Comparison of ENCODE assay signal across 8 cellular contexts in genomic region chr1:152189657-152190442, GRCh38. TPM values are rescaled to one million over a fixed set of nuclear protein-coding genes. Genes with fewer than 3 reads are reported as not detected.
DNase-seq lines count a peak whose midpoint lies in the region; ATAC-seq and TF ChIP-seq lines count a peak whose summit lies in the region.

No MANE protein-coding gene starts in this region.

- H3K4me1 ChIP-seq in BLaER1: peaks cover 9% of the 10 kb centered on the region; the same call in 1 of the 2 replicates

- no peak overlapping the region for H3K27ac ChIP-seq in BLaER1

- ATAC-seq in HG03469 (IDR thresholded peaks at IDR 0.05; ENCODE audit: unreplicated experiment): no peak

- H3K27me3 ChIP-seq in BLaER1 (peaks cover 11% of the 10 kb centered on the region; the same call in 1 of the 2 replicates), H7 (ENCODE audit: control insufficient read depth, insufficient read depth, low read length) (no peaks in the 10 kb centered on the region; the same call in 1 of the 2 replicates)

- peak overlapping the region; percentile 65; the same call in 1 of the 2 replicates for H3K4me3 ChIP-seq in BLaER1
- no peak overlapping the region for H3K4me3 ChIP-seq in H7 (ENCODE audit: insufficient read depth, low read depth, low read length)
- peak overlapping the region; percentile 30 for H3K4me3 ChIP-seq in epithelial cell of esophagus (ENCODE audit: low read length)

- DNase-seq in H7: peak; percentile 69
- DNase-seq in NOMO-1 treated with dmso at 0.1 percent for 144 hours (lab: John Stamatoyannopoulos, UW; ENCODE audit: unreplicated experiment): peak; percentile 63
- DNase-seq in activated CD8-positive, alpha-beta memory T cell treated with anti-CD3 and anti-CD28 coated beads for 48 hours (ENCODE audit: low read depth in 2 of 3, low spot score in 2 of 3): peak; percentile 24 to 37 (median 31)
- DNase-seq in epithelial cell of esophagus (ENCODE audit: low read depth): peak; percentile 85
- DNase-seq in myocyte (ENCODE audit: low read depth): peak; percentile 83
- peak; percentile 21 to 48 for DNase-seq in stimulated activated CD8-positive, alpha-beta memory T cell treated with anti-CD3 and anti-CD28 coated beads, Interleukin-7, amount 100 ng/mL, for 1 hour (ENCODE audit: low read depth in 2 of 2)

- H3K36me3 ChIP-seq in BLaER1 (no peaks in the 10 kb centered on the region), H7 (replicated peaks; ENCODE audit: control insufficient read depth, insufficient read depth, low read length) (no peaks in the 10 kb centered on the region)

- no peak overlapping the region for H3K9ac ChIP-seq in BLaER1

- peak overlapping the region; percentile 74 for H3K4me2 ChIP-seq in BLaER1

- peak; percentile 89 for TF ChIP-seq CTCF in epithelial cell of esophagus (IDR thresholded peaks at IDR 0.05; ENCODE audit: insufficient read depth, low read depth, low read length, missing control alignments)

- no peaks in the 10 kb centered on the region for H4K20me1 ChIP-seq in BLaER1

- no peaks in the 10 kb centered on the region for H3K9me3 ChIP-seq in BLaER1

RNA-seq across cellular contexts. Expression of gene RPTN, which starts 30.8 kb away (rescaled TPM):
- total RNA-seq in H7 (2014; rRNA removed; shearing (Covaris generic)): not detected in 2 replicates
- total RNA-seq in myocyte: 1.0 and 1.9 TPM in 2 replicates
- polyA plus RNA-seq in myocyte (2012): 0.18 TPM

RNA-seq across cellular contexts. Expression of gene HRNR, which starts 34.1 kb away (rescaled TPM):
- total RNA-seq in H7 (2014; rRNA removed; shearing (Covaris generic)): not detected in 2 replicates
- total RNA-seq in myocyte: not detected in 2 replicates
- 0.16 TPM for polyA plus RNA-seq in myocyte (2012)

Comparison
In these comparisons a context has a peak if more than half of its experiments do, and no peak if none do; other contexts are left out.
1. DNase-seq: peak in every context shown above with its lines; median percentile 85 in epithelial cell of esophagus; 83 in myocyte; 69 in H7; 63 in NOMO-1 treated with dmso at 0.1 percent for 144 hours; 34 in stimulated activated CD8-positive, alpha-beta memory T cell treated with anti-CD3 and anti-CD28 coated beads, Interleukin-7, amount 100 ng/mL, for 1 hour; 31 in activated CD8-positive, alpha-beta memory T cell treated with anti-CD3 and anti-CD28 coated beads for 48 hours.